Comparison of ENCODE assay signal across 29 cellular contexts in genomic region chr5:118068886-118069285, GRCh38.
"Had no signal": no experiment of that assay in that cellular context is flagged by ENCODE, and none has a peak within 500 bp of the region (broad histone marks: within the 10 kb centered on the region; RNA-seq: fewer than 3 reads in every experiment).

No MANE protein-coding gene starts in this region.

- H3K36me3 Mint-ChIP-seq: activated CD4-positive, alpha-beta memory T cell treated with anti-CD3 and anti-CD28 coated beads for 36 hours; activated naive CD8-positive, alpha-beta T cell had no signal

- H3K27ac Mint-ChIP-seq: activated B cell treated with CpG ODN at 0.5 μM for 24 hours; activated CD4-positive, alpha-beta memory T cell treated with anti-CD3 and anti-CD28 coated beads for 36 hours; activated CD8-positive, alpha-beta T cell treated with anti-CD3 and anti-CD28 coated beads, Interleukin-2, amount 10 ng/mL, durations not matched to agents 7 days and 5 days; activated naive CD8-positive, alpha-beta T cell; activated T-helper 17 cell treated with anti-CD3 and anti-CD28 coated beads, Interleukin-2, amount 50 U/mL, for 72 hours; effector memory CD8-positive, alpha-beta T cell; T-helper 17 cell; T-helper 2 cell treated with Interferon-gamma antibody and Interleukin-4, amounts not matched to agents 5 μg/mL and 100 μg/mL, for 36 hours had no signal

- H3K4me3 Mint-ChIP-seq: activated B cell treated with CpG ODN at 0.5 μM for 24 hours; activated CD4-positive, alpha-beta memory T cell treated with anti-CD3 and anti-CD28 coated beads for 36 hours; activated CD8-positive, alpha-beta T cell treated with anti-CD3 and anti-CD28 coated beads, Interleukin-2, amount 10 ng/mL, durations not matched to agents 7 days and 5 days; activated naive CD8-positive, alpha-beta T cell; activated T-cell treated with anti-CD3 and anti-CD28 coated beads, Interleukin-2, amount 50 U/mL, for 4 hours; activated T-helper 17 cell treated with anti-CD3 and anti-CD28 coated beads, Interleukin-2, amount 50 U/mL, for 72 hours; effector memory CD8-positive, alpha-beta T cell; T-helper 17 cell; T-helper 2 cell treated with Interferon-gamma antibody and Interleukin-4, amounts not matched to agents 5 μg/mL and 100 μg/mL, for 36 hours had no signal

- H3K27me3 Mint-ChIP-seq: activated B cell treated with CpG ODN at 0.5 μM for 24 hours; activated CD4-positive, alpha-beta memory T cell treated with anti-CD3 and anti-CD28 coated beads for 36 hours; activated naive CD8-positive, alpha-beta T cell; activated T-helper 17 cell treated with anti-CD3 and anti-CD28 coated beads, Interleukin-2, amount 50 U/mL, for 72 hours; effector memory CD8-positive, alpha-beta T cell; T-helper 17 cell had no signal

- H3K9me3 Mint-ChIP-seq: activated B cell treated with CpG ODN at 0.5 μM for 24 hours; T-helper 2 cell treated with Interferon-gamma antibody and Interleukin-4, amounts not matched to agents 5 μg/mL and 100 μg/mL, for 36 hours had no signal

- H3K4me1 Mint-ChIP-seq: activated B cell treated with CpG ODN at 0.5 μM for 24 hours; activated T-helper 17 cell treated with anti-CD3 and anti-CD28 coated beads, Interleukin-2, amount 50 U/mL, for 72 hours; T-helper 17 cell had no signal

- DNase-seq: activated B cell treated with CpG ODN at 0.5 μM for 24 hours; activated CD4-positive, alpha-beta memory T cell treated with anti-CD3 and anti-CD28 coated beads for 36 hours; activated CD4-positive, alpha-beta T cell treated with anti-CD3 and anti-CD28 coated beads for 48 hours; activated CD8-positive, alpha-beta T cell treated with anti-CD3 and anti-CD28 coated beads, Interleukin-2, amount 10 ng/mL, durations not matched to agents 7 days and 5 days; activated effector memory CD4-positive, alpha-beta T cell treated with Interleukin-2 at 50 U/mL for 16 hours; activated gamma-delta T cell treated with Interleukin-2 at 50 U/mL for 16 hours; activated naive CD4-positive, alpha-beta T cell treated with anti-CD3 and anti-CD28 coated beads, Interleukin-2, amount 50 U/mL, for 16 hours; activated naive CD4-positive, alpha-beta T cell treated with Interleukin-2 at 50 U/mL for 16 hours; activated T-cell treated with anti-CD3 and anti-CD28 coated beads, Interleukin-2, amount 50 U/mL, for 4 hours; amniotic stem cell; anterior cingulate cortex; body of pancreas; cortex of kidney; dermis blood vessel endothelial cell; effector CD4-positive, alpha-beta T cell; effector memory CD8-positive, alpha-beta T cell; erythroblast; foreskin keratinocyte; gastrocnemius medialis; glutamatergic neuron; heart left ventricle; T-helper 1 cell; T-helper 17 cell; T1000; WERI-Rb-1 had no signal

- ATAC-seq: activated CD4-positive, CD25-positive, alpha-beta regulatory T cell treated with anti-CD3 and anti-CD28 coated beads, Interleukin-2, amount 50 U/mL, for 24 hours; activated CD8-positive, alpha-beta T cell treated with anti-CD3 and anti-CD28 coated beads, Interleukin-2, amount 10 ng/mL, durations not matched to agents 7 days and 5 days; activated T-cell treated with anti-CD3 and anti-CD28 coated beads, Interleukin-2, amount 50 U/mL, for 4 hours; activated T-helper 17 cell treated with anti-CD3 and anti-CD28 coated beads, Interleukin-2, amount 50 U/mL, for 72 hours; body of pancreas; effector memory CD8-positive, alpha-beta T cell; foreskin keratinocyte; gastrocnemius medialis; heart left ventricle; T-helper 17 cell had no signal
